Comparison of ENCODE assay signal across 8 cellular contexts in the genomic region with DNA sequence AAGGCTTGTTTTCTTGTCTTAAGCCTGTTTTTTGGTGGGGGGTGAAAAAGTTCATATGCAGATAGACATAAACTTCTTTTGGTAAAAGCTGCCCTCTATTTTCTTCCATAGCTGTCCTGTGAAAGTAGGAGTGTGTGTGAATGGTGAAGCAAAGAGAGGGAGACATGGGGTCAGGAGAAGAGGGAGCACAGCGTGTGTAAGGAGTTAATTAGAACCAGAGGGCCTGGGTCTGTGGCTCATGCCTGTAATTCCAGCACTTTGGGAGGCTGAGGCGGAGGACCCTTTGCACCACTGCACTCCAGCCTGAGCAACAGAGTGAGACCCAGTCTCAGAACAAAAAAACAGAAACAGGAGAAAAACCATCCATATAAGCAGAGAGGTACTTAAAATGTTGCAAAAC. TPM values are rescaled to one million over a fixed set of nuclear protein-coding genes. Genes with fewer than 3 reads are reported as not detected.
DNase-seq lines count a peak whose midpoint lies in the region; ATAC-seq and TF ChIP-seq lines count a peak whose summit lies in the region.

No MANE protein-coding gene starts in this region.

- H3K4me3 ChIP-seq in right cardiac atrium (ENCODE audit: low read length) = peak overlapping the region; percentile 92

- no peaks in the 10 kb centered on the region for H3K27me3 Mint-ChIP-seq in WTC11 (ENCODE audit: low read depth)

- POLR2A ChIA-PET in WTC11 (lab: Charles Lee) = interaction anchor here (2.8 to 3.2 kb wide), 2 partner anchors 16 to 261 kb away, joined by 16 to 77 read pairs; a partner anchor contains a TSS

- peak overlapping the region; percentile 86 for H3K4me3 Mint-ChIP-seq in WTC11
- peak overlapping the region; percentile 77 for H3K4me3 Mint-ChIP-seq in stimulated activated effector memory CD8-positive, alpha-beta T cell treated with anti-CD3 and anti-CD28 coated beads, Interleukin-12 subunit alpha, Interleukin-12 subunit beta, amount 100 ng/mL, for 72 hours

- no peaks in the 10 kb centered on the region for H3K9me3 ChIP-seq in right cardiac atrium (ENCODE audit: control insufficient read depth, low read length)

- H3K27ac ChIP-seq in right cardiac atrium (ENCODE audit: low read length) (peak overlapping the region; percentile 21), substantia nigra (ENCODE audit: low read depth, low read length, poor library complexity, severe bottlenecking) (no peak overlapping the region)

- H3K27me3 ChIP-seq in right cardiac atrium (ENCODE audit: control insufficient read depth, insufficient read depth) = no peaks in the 10 kb centered on the region

- CTCF ChIA-PET in WTC11 (lab: Charles Lee) = interaction anchor here (1.5 to 2.7 kb wide), 4 partner anchors 13 to 172 kb away, joined by 7 to 19 read pairs (median 15); a partner anchor contains a TSS

- no peaks in the 10 kb centered on the region for H3K4me1 ChIP-seq in right cardiac atrium (ENCODE audit: control insufficient read depth, insufficient read depth, low read length)

- ATAC-seq in WTC11 (no peak), right cardiac atrium (no peak), GM18511 (IDR thresholded peaks at IDR 0.05; ENCODE audit: unreplicated experiment) (no peak)
- ATAC-seq in stimulated activated effector memory CD8-positive, alpha-beta T cell treated with anti-CD3 and anti-CD28 coated beads, Interleukin-12 subunit alpha, Interleukin-12 subunit beta, amount 100 ng/mL, for 72 hours = no peak

- peaks cover 24% of the 10 kb centered on the region for H3K9me3 Mint-ChIP-seq in WTC11
- H3K9me3 Mint-ChIP-seq in stimulated activated effector memory CD8-positive, alpha-beta T cell treated with anti-CD3 and anti-CD28 coated beads, Interleukin-12 subunit alpha, Interleukin-12 subunit beta, amount 100 ng/mL, for 72 hours = no peaks in the 10 kb centered on the region

- H3K27ac Mint-ChIP-seq in WTC11 = no peak overlapping the region; the same call in 1 of the 2 replicates
- H3K27ac Mint-ChIP-seq in stimulated activated effector memory CD8-positive, alpha-beta T cell treated with anti-CD3 and anti-CD28 coated beads, Interleukin-12 subunit alpha, Interleukin-12 subunit beta, amount 100 ng/mL, for 72 hours = peak overlapping the region; percentile 98

- peaks cover 32% of the 10 kb centered on the region for H3K36me3 Mint-ChIP-seq in WTC11
- peaks cover 16% of the 10 kb centered on the region for H3K36me3 Mint-ChIP-seq in stimulated activated effector memory CD8-positive, alpha-beta T cell treated with anti-CD3 and anti-CD28 coated beads, Interleukin-12 subunit alpha, Interleukin-12 subunit beta, amount 100 ng/mL, for 72 hours

- WGBS in right cardiac atrium = 35% methylated on average over 2 of the region's 2 CpGs

- no peak for TF ChIP-seq CTCF in WTC11 (IDR thresholded peaks at IDR 0.05)

- DNase-seq in HCEC 1CT (peak; percentile 29), WTC11 (ENCODE audit: low spot score) (no peak), right cardiac atrium (no peak), hippocampal formation (lab: John Stamatoyannopoulos, UW) (no peak), NCI-H774 (lab: John Stamatoyannopoulos, UW) (no peak), substantia nigra (lab: John Stamatoyannopoulos, UW) (no peak)
- DNase-seq in stimulated activated effector memory CD8-positive, alpha-beta T cell treated with anti-CD3 and anti-CD28 coated beads, Interleukin-12 subunit alpha, Interleukin-12 subunit beta, amount 100 ng/mL, for 72 hours (ENCODE audit: low spot score in 2 of 2) = no peak

- intact Hi-C loops in right cardiac atrium (cut with DNase I) = loop anchor here in 1 of 4 donors (5.0 kb wide), 1 partner anchor 936 kb away; a partner anchor contains a TSS

- peaks cover 11% of the 10 kb centered on the region for H3K4me1 Mint-ChIP-seq in WTC11
- peaks cover 7% of the 10 kb centered on the region for H3K4me1 Mint-ChIP-seq in stimulated activated effector memory CD8-positive, alpha-beta T cell treated with anti-CD3 and anti-CD28 coated beads, Interleukin-12 subunit alpha, Interleukin-12 subunit beta, amount 100 ng/mL, for 72 hours

TF ChIP-seq in WTC11, 78 proteins besides CTCF, POLR2A, EP300 and RAD21:
- no peak for TF ChIP-seq ZNF121 (CRISPR knock-in tag; IDR thresholded peaks at IDR 0.05)
- TF ChIP-seq, protein P1, sequence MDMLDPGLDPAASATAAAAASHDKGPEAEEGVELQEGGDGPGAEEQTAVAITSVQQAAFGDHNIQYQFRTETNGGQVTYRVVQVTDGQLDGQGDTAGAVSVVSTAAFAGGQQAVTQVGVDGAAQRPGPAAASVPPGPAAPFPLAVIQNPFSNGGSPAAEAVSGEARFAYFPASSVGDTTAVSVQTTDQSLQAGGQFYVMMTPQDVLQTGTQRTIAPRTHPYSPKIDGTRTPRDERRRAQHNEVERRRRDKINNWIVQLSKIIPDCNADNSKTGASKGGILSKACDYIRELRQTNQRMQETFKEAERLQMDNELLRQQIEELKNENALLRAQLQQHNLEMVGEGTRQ (CRISPR knock-in tag; IDR thresholded peaks at IDR 0.05) = no peak
- TF ChIP-seq NFE2L1 (CRISPR knock-in tag; IDR thresholded peaks at IDR 0.05) = no peak
- no peak for TF ChIP-seq SMAD4 (CRISPR knock-in tag; IDR thresholded peaks at IDR 0.05)
- no peak for TF ChIP-seq GTF2I (CRISPR knock-in tag; conservative IDR thresholded peaks at IDR 0.05)
- TF ChIP-seq, protein P2, sequence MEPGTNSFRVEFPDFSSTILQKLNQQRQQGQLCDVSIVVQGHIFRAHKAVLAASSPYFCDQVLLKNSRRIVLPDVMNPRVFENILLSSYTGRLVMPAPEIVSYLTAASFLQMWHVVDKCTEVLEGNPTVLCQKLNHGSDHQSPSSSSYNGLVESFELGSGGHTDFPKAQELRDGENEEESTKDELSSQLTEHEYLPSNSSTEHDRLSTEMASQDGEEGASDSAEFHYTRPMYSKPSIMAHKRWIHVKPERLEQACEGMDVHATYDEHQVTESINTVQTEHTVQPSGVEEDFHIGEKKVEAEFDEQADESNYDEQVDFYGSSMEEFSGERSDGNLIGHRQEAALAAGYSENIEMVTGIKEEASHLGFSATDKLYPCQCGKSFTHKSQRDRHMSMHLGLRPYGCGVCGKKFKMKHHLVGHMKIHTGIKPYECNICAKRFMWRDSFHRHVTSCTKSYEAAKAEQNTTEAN (CRISPR knock-in tag; IDR thresholded peaks at IDR 0.05) = no peak
- TF ChIP-seq, protein P3, sequence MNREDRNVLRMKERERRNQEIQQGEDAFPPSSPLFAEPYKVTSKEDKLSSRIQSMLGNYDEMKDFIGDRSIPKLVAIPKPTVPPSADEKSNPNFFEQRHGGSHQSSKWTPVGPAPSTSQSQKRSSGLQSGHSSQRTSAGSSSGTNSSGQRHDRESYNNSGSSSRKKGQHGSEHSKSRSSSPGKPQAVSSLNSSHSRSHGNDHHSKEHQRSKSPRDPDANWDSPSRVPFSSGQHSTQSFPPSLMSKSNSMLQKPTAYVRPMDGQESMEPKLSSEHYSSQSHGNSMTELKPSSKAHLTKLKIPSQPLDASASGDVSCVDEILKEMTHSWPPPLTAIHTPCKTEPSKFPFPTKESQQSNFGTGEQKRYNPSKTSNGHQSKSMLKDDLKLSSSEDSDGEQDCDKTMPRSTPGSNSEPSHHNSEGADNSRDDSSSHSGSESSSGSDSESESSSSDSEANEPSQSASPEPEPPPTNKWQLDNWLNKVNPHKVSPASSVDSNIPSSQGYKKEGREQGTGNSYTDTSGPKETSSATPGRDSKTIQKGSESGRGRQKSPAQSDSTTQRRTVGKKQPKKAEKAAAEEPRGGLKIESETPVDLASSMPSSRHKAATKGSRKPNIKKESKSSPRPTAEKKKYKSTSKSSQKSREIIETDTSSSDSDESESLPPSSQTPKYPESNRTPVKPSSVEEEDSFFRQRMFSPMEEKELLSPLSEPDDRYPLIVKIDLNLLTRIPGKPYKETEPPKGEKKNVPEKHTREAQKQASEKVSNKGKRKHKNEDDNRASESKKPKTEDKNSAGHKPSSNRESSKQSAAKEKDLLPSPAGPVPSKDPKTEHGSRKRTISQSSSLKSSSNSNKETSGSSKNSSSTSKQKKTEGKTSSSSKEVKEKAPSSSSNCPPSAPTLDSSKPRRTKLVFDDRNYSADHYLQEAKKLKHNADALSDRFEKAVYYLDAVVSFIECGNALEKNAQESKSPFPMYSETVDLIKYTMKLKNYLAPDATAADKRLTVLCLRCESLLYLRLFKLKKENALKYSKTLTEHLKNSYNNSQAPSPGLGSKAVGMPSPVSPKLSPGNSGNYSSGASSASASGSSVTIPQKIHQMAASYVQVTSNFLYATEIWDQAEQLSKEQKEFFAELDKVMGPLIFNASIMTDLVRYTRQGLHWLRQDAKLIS (CRISPR knock-in tag; IDR thresholded peaks at IDR 0.05; ENCODE audit: borderline replicate concordance) = no peak
- TF ChIP-seq KAT7 (CRISPR knock-in tag; IDR thresholded peaks at IDR 0.05; ENCODE audit: borderline replicate concordance) = no peak
- no peak for TF ChIP-seq ZNF671 (CRISPR knock-in tag; IDR thresholded peaks at IDR 0.05)
- TF ChIP-seq ZBTB21 (CRISPR knock-in tag; IDR thresholded peaks at IDR 0.05; ENCODE audit: borderline replicate concordance) = no peak
- no peak for TF ChIP-seq RELA (CRISPR knock-in tag; IDR thresholded peaks at IDR 0.05; ENCODE audit: borderline replicate concordance)
- TF ChIP-seq, protein P4, sequence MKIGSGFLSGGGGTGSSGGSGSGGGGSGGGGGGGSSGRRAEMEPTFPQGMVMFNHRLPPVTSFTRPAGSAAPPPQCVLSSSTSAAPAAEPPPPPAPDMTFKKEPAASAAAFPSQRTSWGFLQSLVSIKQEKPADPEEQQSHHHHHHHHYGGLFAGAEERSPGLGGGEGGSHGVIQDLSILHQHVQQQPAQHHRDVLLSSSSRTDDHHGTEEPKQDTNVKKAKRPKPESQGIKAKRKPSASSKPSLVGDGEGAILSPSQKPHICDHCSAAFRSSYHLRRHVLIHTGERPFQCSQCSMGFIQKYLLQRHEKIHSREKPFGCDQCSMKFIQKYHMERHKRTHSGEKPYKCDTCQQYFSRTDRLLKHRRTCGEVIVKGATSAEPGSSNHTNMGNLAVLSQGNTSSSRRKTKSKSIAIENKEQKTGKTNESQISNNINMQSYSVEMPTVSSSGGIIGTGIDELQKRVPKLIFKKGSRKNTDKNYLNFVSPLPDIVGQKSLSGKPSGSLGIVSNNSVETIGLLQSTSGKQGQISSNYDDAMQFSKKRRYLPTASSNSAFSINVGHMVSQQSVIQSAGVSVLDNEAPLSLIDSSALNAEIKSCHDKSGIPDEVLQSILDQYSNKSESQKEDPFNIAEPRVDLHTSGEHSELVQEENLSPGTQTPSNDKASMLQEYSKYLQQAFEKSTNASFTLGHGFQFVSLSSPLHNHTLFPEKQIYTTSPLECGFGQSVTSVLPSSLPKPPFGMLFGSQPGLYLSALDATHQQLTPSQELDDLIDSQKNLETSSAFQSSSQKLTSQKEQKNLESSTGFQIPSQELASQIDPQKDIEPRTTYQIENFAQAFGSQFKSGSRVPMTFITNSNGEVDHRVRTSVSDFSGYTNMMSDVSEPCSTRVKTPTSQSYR (CRISPR knock-in tag; IDR thresholded peaks at IDR 0.05) = no peak
- no peak for TF ChIP-seq ZNF232 (CRISPR knock-in tag; IDR thresholded peaks at IDR 0.05)
- TF ChIP-seq SP1 (CRISPR knock-in tag; conservative IDR thresholded peaks at IDR 0.05) = no peak
- no peak for TF ChIP-seq PRRX2 (CRISPR knock-in tag; IDR thresholded peaks at IDR 0.05)

RNA-seq across cellular contexts. Expression of a gene that starts 16.2 kb away (rescaled TPM):
- 67.2 to 79.6 TPM (median 72.7 TPM) in 3 replicates for total RNA-seq in WTC11 (2021)
- 10 to 100 TPM; 30.1 to 60.6 (median 41.2) TPM for total RNA-seq in right cardiac atrium
- polyA plus RNA-seq in right cardiac atrium = 39.4 TPM
